ENCODE assay signal across 23 cellular contexts in the genomic region with DNA sequence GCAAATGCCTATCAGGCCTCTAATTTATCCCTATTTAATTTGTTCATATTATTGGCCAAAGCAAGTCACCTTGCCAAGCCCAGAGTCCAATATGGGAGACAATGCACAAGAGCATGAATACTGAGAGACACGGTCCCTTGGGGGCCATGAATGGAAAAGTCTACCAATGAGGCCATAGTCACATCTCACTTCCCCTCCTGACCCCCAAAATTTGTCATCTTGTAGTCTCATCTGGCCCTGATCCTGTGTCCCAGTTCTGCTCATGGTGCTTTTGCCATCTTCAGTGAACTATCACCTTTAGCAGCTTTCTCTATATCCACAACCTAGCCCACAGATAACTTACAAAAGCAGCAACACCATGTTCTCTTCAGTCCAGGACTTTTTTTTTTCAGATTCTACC.
"Had no signal": no experiment of that assay in that cellular context is flagged by ENCODE, and none has a peak within 500 bp of the region (broad histone marks: within the 10 kb centered on the region; RNA-seq: fewer than 3 reads in every experiment).

No MANE protein-coding gene starts in this region.

- H3K9me3 Mint-ChIP-seq: activated CD4-positive, alpha-beta T cell treated with anti-CD3 and anti-CD28 coated beads, Interleukin-2, amount 10 ng/mL, durations not matched to agents 24 days and 14 days; activated naive CD4-positive, alpha-beta T cell treated with anti-CD3 and anti-CD28 coated beads, Interleukin-2, amount 50 U/mL, for 24 hours; activated T-cell treated with anti-CD3 and anti-CD28 coated beads, Interleukin-2, amount 50 U/mL, for 24 hours; activated T-helper 1 cell treated with anti-CD3 and anti-CD28 coated beads, Interleukin-12 subunit alpha, Interleukin-12 subunit beta, Interleukin-2, Interleukin-4 antibody, amounts not matched to agents 30 ng/mL and 10 ng/mL and 1 ng/mL, durations not matched to agents 14 hours and 24 hours and 36 hours; T-helper 1 cell treated with Interleukin-12 subunit alpha and Interleukin-12 subunit beta and Interleukin-4 antibody, amounts not matched to agents 30 μg/mL and 1 μg/mL, for 36 hours; WTC11 had no signal

- H3K4me1 Mint-ChIP-seq: activated CD4-positive, alpha-beta T cell treated with anti-CD3 and anti-CD28 coated beads, Interleukin-2, amount 10 ng/mL, durations not matched to agents 24 days and 14 days; activated CD8-positive, alpha-beta memory T cell treated with anti-CD3 and anti-CD28 coated beads, Interleukin-2, amount 10 ng/mL, durations not matched to agents 7 days and 5 days; activated naive CD4-positive, alpha-beta T cell treated with anti-CD3 and anti-CD28 coated beads, Interleukin-2, amount 50 U/mL, for 24 hours had no signal

- FAIRE-seq: RCC 7860 had no signal

- H3K27ac Mint-ChIP-seq: activated CD4-positive, alpha-beta T cell treated with anti-CD3 and anti-CD28 coated beads, Interleukin-2, amount 10 ng/mL, durations not matched to agents 24 days and 14 days; activated CD8-positive, alpha-beta memory T cell treated with anti-CD3 and anti-CD28 coated beads, Interleukin-2, amount 10 ng/mL, durations not matched to agents 7 days and 5 days; activated naive CD4-positive, alpha-beta T cell treated with anti-CD3 and anti-CD28 coated beads, Interleukin-2, amount 50 U/mL, for 24 hours; activated T-cell treated with anti-CD3 and anti-CD28 coated beads, Interleukin-2, amount 50 U/mL, for 24 hours; activated T-helper 1 cell treated with anti-CD3 and anti-CD28 coated beads, Interleukin-12 subunit alpha, Interleukin-12 subunit beta, Interleukin-2, Interleukin-4 antibody, amounts not matched to agents 30 ng/mL and 10 ng/mL and 1 ng/mL, durations not matched to agents 14 hours and 24 hours and 36 hours; T-helper 1 cell treated with Interleukin-12 subunit alpha and Interleukin-12 subunit beta and Interleukin-4 antibody, amounts not matched to agents 30 μg/mL and 1 μg/mL, for 36 hours; WTC11 had no signal

- H3K9me3 ChIP-seq: ascending aorta, body of pancreas had no signal

- ATAC-seq: activated CD8-positive, alpha-beta memory T cell treated with anti-CD3 and anti-CD28 coated beads, Interleukin-2, amount 10 ng/mL, durations not matched to agents 7 days and 5 days; body of pancreas; PC-3; WTC11 had no signal

- DNase-seq: activated CD4-positive, alpha-beta T cell treated with anti-CD3 and anti-CD28 coated beads for 1 hour; activated CD4-positive, alpha-beta T cell treated with anti-CD3 and anti-CD28 coated beads, Interleukin-2, amount 50 U/mL, for 48 hours; activated CD8-positive, alpha-beta memory T cell treated with anti-CD3 and anti-CD28 coated beads, Interleukin-2, amount 10 ng/mL, durations not matched to agents 7 days and 5 days; activated effector memory CD4-positive, alpha-beta T cell treated with Interleukin-2 at 50 U/mL for 16 hours; activated naive CD4-positive, alpha-beta T cell; activated T-cell treated with anti-CD3 and anti-CD28 coated beads, Interleukin-2, amount 50 U/mL, for 24 hours; body of pancreas; NCI-H1105 treated with DMSO at 0.1 percent for 48 hours; NCI-H1436 treated with DMSO at 0.1 percent for 48 hours; NCI-H187; NCI-H2081; NCI-H510A treated with DMSO at 0.1 percent for 48 hours; NCI-H69; NK-92 treated with Interleukin-12 subunit alpha and Interleukin-12 subunit beta, amount 100 ng/mL, for 24 hours; PC-3; SHP77 had no signal

- H3K4me3 Mint-ChIP-seq: activated CD4-positive, alpha-beta T cell treated with anti-CD3 and anti-CD28 coated beads, Interleukin-2, amount 10 ng/mL, durations not matched to agents 24 days and 14 days; activated CD8-positive, alpha-beta memory T cell treated with anti-CD3 and anti-CD28 coated beads, Interleukin-2, amount 10 ng/mL, durations not matched to agents 7 days and 5 days; activated naive CD4-positive, alpha-beta T cell treated with anti-CD3 and anti-CD28 coated beads, Interleukin-2, amount 50 U/mL, for 24 hours; activated T-cell treated with anti-CD3 and anti-CD28 coated beads, Interleukin-2, amount 50 U/mL, for 24 hours; activated T-helper 1 cell treated with anti-CD3 and anti-CD28 coated beads, Interleukin-12 subunit alpha, Interleukin-12 subunit beta, Interleukin-2, Interleukin-4 antibody, amounts not matched to agents 30 ng/mL and 10 ng/mL and 1 ng/mL, durations not matched to agents 14 hours and 24 hours and 36 hours; T-helper 1 cell treated with Interleukin-12 subunit alpha and Interleukin-12 subunit beta and Interleukin-4 antibody, amounts not matched to agents 30 μg/mL and 1 μg/mL, for 36 hours; WTC11 had no signal

- H3K27ac ChIP-seq: ascending aorta, body of pancreas had no signal

- H3K4me3 ChIP-seq: ascending aorta, body of pancreas had no signal

- H3K36me3 Mint-ChIP-seq: activated CD8-positive, alpha-beta memory T cell treated with anti-CD3 and anti-CD28 coated beads, Interleukin-2, amount 10 ng/mL, durations not matched to agents 7 days and 5 days; activated naive CD4-positive, alpha-beta T cell treated with anti-CD3 and anti-CD28 coated beads, Interleukin-2, amount 50 U/mL, for 24 hours; WTC11 had no signal

- H3K4me1 ChIP-seq: ascending aorta, body of pancreas had no signal

- H3K36me3 ChIP-seq: ascending aorta had no signal

- H3K27me3 ChIP-seq: ascending aorta had no signal
